Comparison of ENCODE assay signal across 17 cellular contexts in the genomic region with DNA sequence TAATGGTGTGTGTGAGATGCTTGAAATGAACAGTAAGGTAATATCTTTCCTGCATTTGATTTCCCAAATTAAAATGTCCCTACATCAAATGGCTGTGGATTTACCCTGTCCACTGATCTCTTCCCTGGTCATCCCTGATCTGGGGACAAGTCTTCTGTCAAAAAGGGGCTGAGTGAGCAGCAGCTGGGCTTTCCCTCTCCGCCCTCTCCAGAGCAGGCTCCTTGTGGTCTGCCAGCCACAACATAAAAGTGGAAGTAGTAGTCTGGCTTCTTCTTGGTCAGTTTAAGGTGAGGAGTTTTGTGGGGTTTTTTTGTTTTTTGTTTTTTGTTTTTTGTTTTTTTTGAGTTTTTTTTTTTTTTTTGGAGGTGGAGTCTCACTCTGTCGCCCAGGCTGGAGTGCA. TPM values are rescaled to one million over a fixed set of nuclear protein-coding genes. Genes with fewer than 3 reads are reported as not detected.
DNase-seq lines count a peak whose midpoint lies in the region; ATAC-seq, FAIRE-seq and TF ChIP-seq lines count a peak whose summit lies in the region.
"Had no signal": no experiment of that assay in that cellular context is flagged by ENCODE, and none has a peak within 500 bp of the region (broad histone marks: within the 10 kb centered on the region; RNA-seq: fewer than 3 reads in every experiment).

No MANE protein-coding gene starts in this region.

- H3K36me3 ChIP-seq in K562 (ENCODE audit: control insufficient read depth, insufficient read depth, low read length) (no peaks in the 10 kb centered on the region), upper lobe of right lung (no peaks in the 10 kb centered on the region), Caco-2 (ENCODE audit: control insufficient read depth, insufficient read depth, low read length) (no peaks in the 10 kb centered on the region), sigmoid colon (no peaks in the 10 kb centered on the region)
- H3K36me3 ChIP-seq: BE2C, SJSA1, tibial artery had no signal

- no peak overlapping the region for H3K4me3 Mint-ChIP-seq in stimulated activated naive CD8-positive, alpha-beta T cell treated with anti-CD3 and anti-CD28 coated beads, Interleukin-15, Interleukin-2, amounts not matched to agents 100 ng/mL and 50 ng/mL, for 24 hours
- no peak overlapping the region for H3K4me3 Mint-ChIP-seq in Caco-2 (ENCODE audit: unreplicated experiment)

- H2AFZ ChIP-seq in K562 (ENCODE audit: low read depth, low read length) = no peak overlapping the region

- H3K4me3 ChIP-seq in K562 = no peak overlapping the region
- H3K4me3 ChIP-seq in upper lobe of right lung = no peak overlapping the region
- no peak overlapping the region for H3K4me3 ChIP-seq in Caco-2 (ENCODE audit: low read depth, low read length)
- no peak overlapping the region for H3K4me3 ChIP-seq in sigmoid colon
- H3K4me3 ChIP-seq: body of pancreas, psoas muscle, SJSA1, tibial artery had no signal

- peaks cover 60% of the 10 kb centered on the region for H3K4me1 Mint-ChIP-seq in stimulated activated naive CD8-positive, alpha-beta T cell treated with anti-CD3 and anti-CD28 coated beads, Interleukin-15, Interleukin-2, amounts not matched to agents 100 ng/mL and 50 ng/mL, for 24 hours (ENCODE audit: low read depth)
- no peaks in the 10 kb centered on the region for H3K4me1 Mint-ChIP-seq in Caco-2 (ENCODE audit: low read depth, unreplicated experiment)

- TF ChIP-seq CTCF in K562 (IDR thresholded peaks at IDR 0.05 in 2 of 3, conservative IDR thresholded peaks at IDR 0.05 in 1 of 3; ENCODE audit: insufficient read depth in 2 of 3, low read depth in 1 of 3, low read length in 3 of 3) (no peak), upper lobe of right lung (IDR thresholded peaks at IDR 0.05) (no peak), Caco-2 (IDR thresholded peaks at IDR 0.05; ENCODE audit: insufficient read depth in 1 of 2, low read depth in 1 of 2, low read length in 1 of 2, severe bottlenecking in 1 of 2, unreplicated experiment in 1 of 2) (no peak), sigmoid colon (IDR thresholded peaks at IDR 0.05) (no peak)

- TF ChIP-seq EP300 in K562 (IDR thresholded peaks at IDR 0.05; ENCODE audit: low read length) = no peak
- TF ChIP-seq EP300 in sigmoid colon (IDR thresholded peaks at IDR 0.05) = no peak

- TF ChIP-seq RAD21 in K562 (CRISPR knock-in tag; conservative IDR thresholded peaks at IDR 0.05 in 1 of 2, IDR thresholded peaks at IDR 0.05 in 1 of 2) = no peak

- intact Hi-C loops in K562 (cut with micrococcal nuclease) (no loop called here), upper lobe of right lung (cut with DNase I) (no loop called here), Caco-2 (cut with micrococcal nuclease; ENCODE audit: unreplicated experiment) (no loop called here), sigmoid colon (cut with DNase I) (no loop called here)

- no peaks in the 10 kb centered on the region for H3K79me2 ChIP-seq in K562 (ENCODE audit: control insufficient read depth, insufficient read depth, low read length)

- no peaks in the 10 kb centered on the region for H3K27me3 Mint-ChIP-seq in stimulated activated naive CD8-positive, alpha-beta T cell treated with anti-CD3 and anti-CD28 coated beads, Interleukin-15, Interleukin-2, amounts not matched to agents 100 ng/mL and 50 ng/mL, for 24 hours
- H3K27me3 Mint-ChIP-seq in Caco-2 (ENCODE audit: insufficient read depth, unreplicated experiment) = peaks cover 7% of the 10 kb centered on the region

- H3K27me3 ChIP-seq in K562 (ENCODE audit: control insufficient read depth in 2 of 2, insufficient read depth in 2 of 2, low read length in 2 of 2) = peaks cover 0 to 6% of the 10 kb centered on the region in 2 experiments; a peak in 1 of 5 replicates
- H3K27me3 ChIP-seq in upper lobe of right lung = no peaks in the 10 kb centered on the region
- H3K27me3 ChIP-seq in Caco-2 (replicated peaks; ENCODE audit: control insufficient read depth, insufficient read depth, low read length) = no peaks in the 10 kb centered on the region
- H3K27me3 ChIP-seq in sigmoid colon = no peaks in the 10 kb centered on the region
- H3K27me3 ChIP-seq: body of pancreas had no signal

- H3K4me2 ChIP-seq in K562 (ENCODE audit: insufficient read depth, low read length) = no peak overlapping the region

- POLR2A ChIA-PET in K562 (lab: Yijun Ruan, JAX) (interaction anchor here (0.6 kb wide), 2 partner anchors 185 to 718 kb away, joined by 3 to 5 read pairs; no protein-coding TSS in a partner anchor), Caco-2 (lab: Charles Lee) (no interaction called here)

- ATAC-seq in stimulated activated naive CD8-positive, alpha-beta T cell treated with anti-CD3 and anti-CD28 coated beads, Interleukin-15, Interleukin-2, amounts not matched to agents 100 U/mL and 50 U/mL, for 24 hours = no peak
- ATAC-seq in K562 (no peak), upper lobe of right lung (peak; percentile 53)
- ATAC-seq: body of pancreas, esophagus mucosa, psoas muscle had no signal

- in situ Hi-C loops in K562 (cut with MboI) = loop anchor here (25.0 kb wide), 1 partner anchor 1336 kb away; no protein-coding TSS in a partner anchor

- FAIRE-seq in K562 (lab: Jason Lieb, UNC) = peak; percentile 46

- no peak overlapping the region for H3K9ac ChIP-seq in K562 (ENCODE audit: insufficient read depth in 1 of 2, low read depth in 2 of 2, low read length in 2 of 2)

- no peak for TF ChIP-seq POLR2A in K562 (conservative IDR thresholded peaks at IDR 0.05)
- TF ChIP-seq POLR2A in sigmoid colon (IDR thresholded peaks at IDR 0.05) = no peak

- DNase-seq in stimulated activated naive CD8-positive, alpha-beta T cell treated with anti-CD3 and anti-CD28 coated beads, Interleukin-15, Interleukin-2, amounts not matched to agents 100 U/mL and 50 U/mL, for 24 hours = no peak
- DNase-seq in NOMO-1 treated with DMSO at 0.1 percent for 48 hours (lab: John Stamatoyannopoulos, UW; ENCODE audit: unreplicated experiment) (peak; percentile 75), K562 (ENCODE audit: extremely low read depth in 1 of 4, low spot score in 3 of 4) (no peak), upper lobe of right lung (no peak), Caco-2 (no peak), sigmoid colon (no peak), NCI-H748 treated with DMSO at 0.1 percent for 48 hours (lab: John Stamatoyannopoulos, UW) (no peak)
- DNase-seq: BE2C, body of pancreas, DMS79, left cardiac atrium, NCI-H187 treated with DMSO at 0.1 percent for 48 hours, psoas muscle, tibial artery had no signal

- no TSS peak for BruUV-seq in K562 (replicated peaks; lab: Mats Ljungman, UMichigan)
- BruUV-seq in Caco-2 (replicated peaks; lab: Mats Ljungman, UMichigan) = no TSS peak

- H3K9me1 ChIP-seq in K562 (ENCODE audit: control insufficient read depth, insufficient read depth, low read length) = no peaks in the 10 kb centered on the region

- peaks cover 0 to 11% of the 10 kb centered on the region in 2 experiments; a peak in 4 of 5 replicates for H3K4me1 ChIP-seq in K562 (replicated peaks in 1 of 2; ENCODE audit: control insufficient read depth in 2 of 2, insufficient read depth in 2 of 2, low read length in 2 of 2)
- no peaks in the 10 kb centered on the region for H3K4me1 ChIP-seq in upper lobe of right lung
- H3K4me1 ChIP-seq in Caco-2 = no peaks in the 10 kb centered on the region
- no peaks in the 10 kb centered on the region for H3K4me1 ChIP-seq in sigmoid colon
- H3K4me1 ChIP-seq: BE2C, body of pancreas, psoas muscle, SJSA1, tibial artery had no signal

- no peaks in the 10 kb centered on the region for H4K20me1 ChIP-seq in K562 (replicated peaks; ENCODE audit: control insufficient read depth, insufficient read depth, low read length)

- CTCF ChIA-PET in K562 (lab: Yijun Ruan, JAX; ENCODE audit: low intra/inter-chr PET ratio) (no interaction called here), Caco-2 (lab: Charles Lee) (no interaction called here)

- H3K9me3 ChIP-seq in K562 (replicated peaks; ENCODE audit: control insufficient read depth, insufficient read depth, low read depth, low read length) = no peaks in the 10 kb centered on the region
- H3K9me3 ChIP-seq in upper lobe of right lung = no peaks in the 10 kb centered on the region
- no peaks in the 10 kb centered on the region for H3K9me3 ChIP-seq in Caco-2
- no peaks in the 10 kb centered on the region for H3K9me3 ChIP-seq in sigmoid colon
- H3K9me3 ChIP-seq: BE2C, body of pancreas, psoas muscle, SJSA1, tibial artery had no signal

- H3K27ac ChIP-seq in K562 (ENCODE audit: extremely low read depth, low read depth, low read length) (no peak overlapping the region), upper lobe of right lung (no peak overlapping the region), sigmoid colon (no peak overlapping the region)
- H3K27ac ChIP-seq: body of pancreas, psoas muscle, SJSA1, tibial artery had no signal

- peak overlapping the region; percentile 71 for H3K27ac Mint-ChIP-seq in stimulated activated naive CD8-positive, alpha-beta T cell treated with anti-CD3 and anti-CD28 coated beads, Interleukin-15, Interleukin-2, amounts not matched to agents 100 ng/mL and 50 ng/mL, for 24 hours
- H3K27ac Mint-ChIP-seq in Caco-2 (ENCODE audit: unreplicated experiment) = no peak overlapping the region

- H3K9me3 Mint-ChIP-seq in stimulated activated naive CD8-positive, alpha-beta T cell treated with anti-CD3 and anti-CD28 coated beads, Interleukin-15, Interleukin-2, amounts not matched to agents 100 ng/mL and 50 ng/mL, for 24 hours = no peaks in the 10 kb centered on the region
- H3K9me3 Mint-ChIP-seq in Caco-2 (ENCODE audit: unreplicated experiment) = no peaks in the 10 kb centered on the region

- WGBS in K562 (ENCODE audit: insufficient coverage, low coverage, missing lambda C conversion rate) = 0% methylated on average over 1 of the region's 2 CpGs
- 81 to 90% methylated on average over 2 of the region's 2 CpGs for WGBS in sigmoid colon, 2 donors

- H3K36me3 Mint-ChIP-seq in stimulated activated naive CD8-positive, alpha-beta T cell treated with anti-CD3 and anti-CD28 coated beads, Interleukin-15, Interleukin-2, amounts not matched to agents 100 ng/mL and 50 ng/mL, for 24 hours (ENCODE audit: low read depth) = no peaks in the 10 kb centered on the region
- H3K36me3 Mint-ChIP-seq in Caco-2 (ENCODE audit: insufficient read depth, unreplicated experiment) = no peaks in the 10 kb centered on the region

RNA-seq across cellular contexts. Expression of gene PLXNC1, which starts 25.2 kb away (rescaled TPM):
- 0.32 and 0.37 TPM in 2 replicates for total RNA-seq in K562 (2011; cell fraction: chromatin; rRNA removed; ENCODE audit: low replicate concordance)
- under 0.01 TPM in 1 of 2 replicates, not detected in the other for total RNA-seq in K562 (2011; cell fraction: nucleolus; rRNA removed)
- total RNA-seq in K562 (2011; cell fraction: nucleoplasm; rRNA removed) = 0.23 and 0.29 TPM in 2 replicates
- 0.14 and 0.16 TPM in 2 replicates for total RNA-seq in K562 (2014; rRNA removed)
- 0.18 and 0.45 TPM in 2 replicates for total RNA-seq in K562 (2014; rRNA removed; fragmentation: Illumina TruSeq; extraction: Trizol)
- 0.30 and 0.87 TPM in 2 replicates for total RNA-seq in K562 (2015; rRNA removed; fragmentation: Illumina TruSeq; extraction: Trizol)
- 0.33 and 0.42 TPM in 2 replicates for total RNA-seq in K562 (2021)
- polyA plus RNA-seq in K562 (2011; rRNA removed) = 0.12 and 0.53 TPM in 2 replicates
- polyA plus RNA-seq in K562 (2011; cell fraction: cytosol; rRNA removed) = 0.01 and 0.25 TPM in 2 replicates
- polyA plus RNA-seq in K562 (2011; cell fraction: nucleus; rRNA removed) = 0.14 and 0.77 TPM in 2 replicates
- polyA plus RNA-seq in K562 (2012) = 0.59 and 1.0 TPM in 2 replicates
- polyA plus RNA-seq in K562 (2014; fragmentation: Illumina TruSeq; extraction: Trizol) = 0.21 and 0.44 TPM in 2 replicates
- polyA plus RNA-seq in K562 (2014; fragmentation: Nextera tagmentation; extraction: Ambion mirVana) = under 1 TPM; 0.28 to 0.55 TPM
- polyA plus RNA-seq in K562 (2014; rRNA removed) = 0.08 TPM in 2 replicates
- 0.12 and 1.7 TPM in 2 replicates for polyA minus RNA-seq in K562 (2011; rRNA and poly(A)+ RNA removed)
- 0.76 TPM in 1 of 2 replicates, not detected in the other for polyA minus RNA-seq in K562 (2011; cell fraction: cytosol; rRNA and poly(A)+ RNA removed)
- under 0.01 and 1.2 TPM in 2 replicates for polyA minus RNA-seq in K562 (2011; cell fraction: nucleus; rRNA and poly(A)+ RNA removed)
- total RNA-seq in upper lobe of right lung = 15.7 TPM
- 41.3 and 47.7 TPM in 2 replicates for total RNA-seq in Caco-2 (2022)
- total RNA-seq in sigmoid colon = 10 to 100 TPM in 1 of 4 donors, 1 to 10 TPM in 3; 2.0 to 10.2 (median 7.0) TPM
- 1 to 10 TPM; 1.2 to 6.2 (median 4.3) TPM for polyA plus RNA-seq in sigmoid colon
